Comparison of ENCODE assay signal across 8 cellular contexts in the genomic region with DNA sequence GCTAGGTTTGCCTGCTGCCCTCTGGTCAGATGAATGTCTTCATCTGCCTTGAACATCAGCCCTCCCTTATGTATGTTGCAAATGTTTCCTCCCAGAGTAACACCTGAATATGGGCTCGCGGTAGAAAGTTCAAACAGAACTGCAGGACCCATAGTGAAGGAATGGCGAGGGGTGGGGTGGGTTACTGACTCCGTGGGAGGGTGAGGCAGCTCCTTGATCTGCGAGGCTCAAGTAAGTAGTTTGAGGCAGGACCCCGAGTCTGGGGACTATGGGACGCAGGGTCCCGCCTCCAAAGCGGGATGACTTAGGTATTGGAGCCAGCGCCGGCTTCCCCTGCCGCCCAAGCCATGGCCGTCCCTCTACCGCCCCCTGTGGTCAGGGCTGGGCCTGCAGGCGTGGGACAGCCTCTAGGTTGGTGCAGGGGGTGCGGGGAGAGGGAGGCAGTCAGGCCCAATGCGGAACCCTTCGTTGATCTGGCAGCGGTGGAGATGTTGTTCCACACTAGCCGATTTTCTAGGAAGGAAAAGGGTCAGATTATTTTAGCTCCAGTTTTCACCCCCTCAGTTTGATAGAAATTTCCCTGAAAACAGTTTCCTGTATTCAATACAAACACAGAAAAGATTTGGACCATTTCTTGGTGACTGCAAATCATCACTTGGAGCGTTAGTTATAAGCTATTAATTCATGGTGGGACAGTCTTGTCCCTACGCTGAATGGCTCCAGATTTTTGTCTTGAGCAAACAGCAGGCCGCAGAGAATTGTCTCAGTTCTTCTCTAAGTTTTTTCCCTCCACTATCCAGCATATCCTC.
DNase-seq lines count a peak whose midpoint lies in the region; ATAC-seq and TF ChIP-seq lines count a peak whose summit lies in the region.

No MANE protein-coding gene starts in this region.

- CTCF ChIA-PET in IMR-90 (lab: Yijun Ruan, JAX): interaction anchor here (0.5 to 0.7 kb wide), 2 partner anchors 398 to 1345 kb away, joined by 3 read pairs; no protein-coding TSS in a partner anchor

- DNase-seq in IMR-90 (no peak), germinal center (ENCODE audit: low spot score) (peak; percentile 76), retinal pigment epithelial cell (ENCODE audit: low read depth) (no peak), NCI-H1436 (lab: John Stamatoyannopoulos, UW) (no peak), SKM-1 treated with dmso at 0.1 percent for 144 hours (lab: John Stamatoyannopoulos, UW; ENCODE audit: unreplicated experiment) (no peak)
- peak; percentile 88 for DNase-seq in activated CD8-positive, alpha-beta memory T cell treated with anti-CD3 and anti-CD28 coated beads, Interleukin-2, amount 50 U/mL, for 48 hours

- no peaks in the 10 kb centered on the region for H3K27me3 ChIP-seq in IMR-90 (ENCODE audit: control insufficient read depth, insufficient read depth, low read length)

- no peak overlapping the region for H3K27ac ChIP-seq in C4-2B
- H3K27ac ChIP-seq in IMR-90 (ENCODE audit: insufficient read depth, low read length): no peak overlapping the region

- no peak overlapping the region for H4K5ac ChIP-seq in IMR-90 (ENCODE audit: low read depth, low read length)

- no peak overlapping the region for H2BK120ac ChIP-seq in IMR-90 (ENCODE audit: low read depth, low read length)

- H3K36me3 ChIP-seq in IMR-90 (ENCODE audit: control insufficient read depth, insufficient read depth, low read length): no peaks in the 10 kb centered on the region; the same call in 1 of the 2 replicates

- peak; percentile 55 for TF ChIP-seq RAD21 in IMR-90 (IDR thresholded peaks at IDR 0.05; ENCODE audit: low read length)

- dilution Hi-C loops in IMR-90 (cut with HindIII; ENCODE audit: low sequenced_read_pairs, unreplicated experiment): no loop called here

- H3K4me2 ChIP-seq in IMR-90 (ENCODE audit: low read depth, low read length): no peak overlapping the region

- H3K4me3 ChIP-seq in IMR-90 (ENCODE audit: insufficient read depth, low read depth, low read length): no peak overlapping the region
- H3K4me3 ChIP-seq in retinal pigment epithelial cell (ENCODE audit: low read length): no peak overlapping the region

- H3K4ac ChIP-seq in IMR-90 (ENCODE audit: low read depth, low read length): no peak overlapping the region

- POLR2A ChIA-PET in IMR-90 (lab: Charles Lee; ENCODE audit: unreplicated experiment): no interaction called here

- H4K8ac ChIP-seq in IMR-90 (ENCODE audit: low read depth in 2 of 2, low read length in 2 of 2): no peak overlapping the region

- no peak overlapping the region; the same call in 1 of the 2 replicates for H3K56ac ChIP-seq in IMR-90 (ENCODE audit: extremely low read depth, insufficient read depth, low read length)

- H3K79me1 ChIP-seq in IMR-90 (ENCODE audit: low read depth in 1 of 2, low read length in 2 of 2): peaks cover 0 to 7% of the 10 kb centered on the region in 2 experiments; a peak in 2 of 4 replicates

- H2BK20ac ChIP-seq in IMR-90 (ENCODE audit: low read depth, low read length): no peak overlapping the region; the same call in 1 of the 2 replicates

- peaks cover 6% of the 10 kb centered on the region; the same call in 1 of the 2 replicates for H3K4me1 ChIP-seq in IMR-90 (ENCODE audit: control insufficient read depth, insufficient read depth, low read length)

- no peak overlapping the region for H3K23ac ChIP-seq in IMR-90 (ENCODE audit: low read depth, low read length)

- no peak overlapping the region for H3K14ac ChIP-seq in IMR-90 (replicated peaks; ENCODE audit: low read depth, low read length)

- peaks cover 7% of the 10 kb centered on the region for H3K9me1 ChIP-seq in IMR-90 (ENCODE audit: insufficient read depth, low read length)

- H2AFZ ChIP-seq in IMR-90 (replicated peaks; ENCODE audit: low read length, poor library complexity): peak overlapping the region; percentile 29

- TF ChIP-seq POLR2A in IMR-90 (IDR thresholded peaks at IDR 0.05; ENCODE audit: low read depth, low read length): no peak

- no TSS peak for BruUV-seq in IMR-90 (replicated peaks; lab: Mats Ljungman, UMichigan)

- intact Hi-C loops in IMR-90 (cut with micrococcal nuclease): no loop called here

- H4K20me1 ChIP-seq in IMR-90 (ENCODE audit: insufficient read depth, low read length): no peaks in the 10 kb centered on the region

- no peak overlapping the region for H4K91ac ChIP-seq in IMR-90 (ENCODE audit: insufficient read depth, low read depth, low read length)

- no peak overlapping the region for H2BK5ac ChIP-seq in IMR-90 (ENCODE audit: low read depth, low read length, poor library complexity, severe bottlenecking)

- 76% methylated on average over 7 of the region's 23 CpGs; no CpG with 5 or more reads in 1 of the 2 experiments for WGBS in IMR-90 (ENCODE audit: extremely low coverage in 2 of 2, insufficient read length in 1 of 2), 2 experiments

- in situ Hi-C loops in IMR-90 (cut with MboI; ENCODE audit: low sequenced_read_pairs): no loop called here

- no peak overlapping the region for H2AK5ac ChIP-seq in IMR-90 (ENCODE audit: low read depth, low read length)

- no peak overlapping the region for H2AK9ac ChIP-seq in IMR-90 (replicated peaks; ENCODE audit: low read depth, low read length, poor library complexity)

- ATAC-seq in IMR-90 (ENCODE audit: low read depth) (no peak), GM21367 (IDR thresholded peaks at IDR 0.05; ENCODE audit: unreplicated experiment) (no peak)

- H3K9me3 ChIP-seq in IMR-90 (ENCODE audit: control insufficient read depth, insufficient read depth, low read length): no peaks in the 10 kb centered on the region

- H3K9ac ChIP-seq in IMR-90 (ENCODE audit: low read depth, low read length): no peak overlapping the region

- H3K18ac ChIP-seq in IMR-90 (ENCODE audit: low read depth, low read length): no peak overlapping the region

- TF ChIP-seq CTCF in C4-2B (conservative IDR thresholded peaks at IDR 0.05) (peak; percentile 99), IMR-90 (conservative IDR thresholded peaks at IDR 0.05; ENCODE audit: low read depth, low read length) (peak; percentile 53), retinal pigment epithelial cell (conservative IDR thresholded peaks at IDR 0.05; ENCODE audit: low read depth, low read length) (peak; percentile 93)

- H2BK15ac ChIP-seq in IMR-90 (ENCODE audit: low read depth, low read length): no peak overlapping the region

TF ChIP-seq in IMR-90, 13 proteins besides CTCF, POLR2A, EP300 and RAD21:
- TF ChIP-seq RCOR1 (IDR thresholded peaks at IDR 0.05; ENCODE audit: insufficient replicate concordance, low read length) (no peak), SMC3 (IDR thresholded peaks at IDR 0.05; ENCODE audit: low read depth, low read length) (peak; percentile 20; the same call in 1 of the 2 replicates), MXI1 (IDR thresholded peaks at IDR 0.05; ENCODE audit: borderline replicate concordance, low read depth, low read length) (no peak), FOS (IDR thresholded peaks at IDR 0.05; ENCODE audit: low read depth, low read length) (no peak), MAFK (IDR thresholded peaks at IDR 0.05; ENCODE audit: low read depth, low read length) (no peak), MAZ (IDR thresholded peaks at IDR 0.05; ENCODE audit: borderline replicate concordance, low read depth, low read length) (no peak), CHD1 (IDR thresholded peaks at IDR 0.05; ENCODE audit: low read depth, low read length) (no peak), BHLHE40 (IDR thresholded peaks at IDR 0.05; ENCODE audit: low read depth, low read length) (no peak)

Comparison
In these comparisons a context has a peak if more than half of its experiments do, and no peak if none do; other contexts are left out.
1. DNase-seq: peak in activated CD8-positive, alpha-beta memory T cell treated with anti-CD3 and anti-CD28 coated beads, Interleukin-2, amount 50 U/mL, for 48 hours (single experiment) and germinal center (single experiment); none in IMR-90 (single experiment), retinal pigment epithelial cell (single experiment), NCI-H1436 (single experiment) and SKM-1 treated with dmso at 0.1 percent for 144 hours (single experiment).
2. Peak in every context shown above with its lines, with median percentiles within 50 percentile points of each other: CTCF ChIP-seq.